In the genomic region with DNA sequence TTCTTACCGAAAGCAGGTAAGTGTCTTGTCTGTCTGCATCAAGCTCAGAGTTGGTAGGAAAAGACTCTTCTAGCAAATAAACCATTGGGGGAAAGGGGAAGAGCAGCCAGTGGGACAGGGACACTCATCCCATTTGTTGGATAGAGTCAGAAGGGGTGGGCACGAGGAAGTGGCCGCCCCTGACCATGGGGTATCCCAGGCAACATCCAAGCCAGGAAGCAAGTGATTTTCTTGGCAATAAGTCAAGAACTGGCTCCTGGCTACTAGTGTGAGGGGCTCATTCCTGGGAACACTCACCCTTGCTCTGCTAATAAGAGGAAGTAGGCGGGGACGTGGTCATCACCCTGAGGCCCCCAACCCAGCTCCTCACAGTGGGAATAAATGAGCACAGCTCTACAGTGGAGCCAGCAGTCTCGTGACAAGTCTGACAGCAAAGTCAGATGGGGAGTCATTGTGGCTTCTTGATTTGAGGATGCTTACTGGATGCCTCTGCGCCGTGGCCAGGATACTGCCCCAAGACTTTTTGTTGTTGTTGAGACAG, we compare ENCODE assay signal across 1 cellular context.
TF ChIP-seq lines count a peak whose summit lies in the region.

No MANE protein-coding gene starts in this region.

TF ChIP-seq in HepG2, 621 proteins besides CTCF, POLR2A, EP300 and RAD21 (continued from another document):
- TF ChIP-seq ZBED4 (CRISPR knock-in tag; IDR thresholded peaks at IDR 0.05; ENCODE audit: borderline replicate concordance) (no peak), ARID4A (CRISPR knock-in tag; IDR thresholded peaks at IDR 0.05; ENCODE audit: borderline replicate concordance) (no peak), ZNF781 (CRISPR knock-in tag; IDR thresholded peaks at IDR 0.05; ENCODE audit: borderline replicate concordance, not compliant biosample characterization) (no peak), ZNF644 (CRISPR knock-in tag; IDR thresholded peaks at IDR 0.05; ENCODE audit: low read depth) (no peak), ZNF235 (CRISPR knock-in tag; IDR thresholded peaks at IDR 0.05; ENCODE audit: borderline replicate concordance) (no peak), EED (CRISPR knock-in tag; IDR thresholded peaks at IDR 0.05) (no peak), PAWR (CRISPR knock-in tag; IDR thresholded peaks at IDR 0.05; ENCODE audit: borderline replicate concordance) (no peak), ZFYVE20 (CRISPR knock-in tag; IDR thresholded peaks at IDR 0.05; ENCODE audit: borderline replicate concordance, low read depth) (no peak), TAF15 (IDR thresholded peaks at IDR 0.05; ENCODE audit: low read depth, low read length, poor library complexity, severe bottlenecking) (no peak), ZNF205 (CRISPR knock-in tag; IDR thresholded peaks at IDR 0.05) (no peak)
- TF ChIP-seq, protein P1, sequence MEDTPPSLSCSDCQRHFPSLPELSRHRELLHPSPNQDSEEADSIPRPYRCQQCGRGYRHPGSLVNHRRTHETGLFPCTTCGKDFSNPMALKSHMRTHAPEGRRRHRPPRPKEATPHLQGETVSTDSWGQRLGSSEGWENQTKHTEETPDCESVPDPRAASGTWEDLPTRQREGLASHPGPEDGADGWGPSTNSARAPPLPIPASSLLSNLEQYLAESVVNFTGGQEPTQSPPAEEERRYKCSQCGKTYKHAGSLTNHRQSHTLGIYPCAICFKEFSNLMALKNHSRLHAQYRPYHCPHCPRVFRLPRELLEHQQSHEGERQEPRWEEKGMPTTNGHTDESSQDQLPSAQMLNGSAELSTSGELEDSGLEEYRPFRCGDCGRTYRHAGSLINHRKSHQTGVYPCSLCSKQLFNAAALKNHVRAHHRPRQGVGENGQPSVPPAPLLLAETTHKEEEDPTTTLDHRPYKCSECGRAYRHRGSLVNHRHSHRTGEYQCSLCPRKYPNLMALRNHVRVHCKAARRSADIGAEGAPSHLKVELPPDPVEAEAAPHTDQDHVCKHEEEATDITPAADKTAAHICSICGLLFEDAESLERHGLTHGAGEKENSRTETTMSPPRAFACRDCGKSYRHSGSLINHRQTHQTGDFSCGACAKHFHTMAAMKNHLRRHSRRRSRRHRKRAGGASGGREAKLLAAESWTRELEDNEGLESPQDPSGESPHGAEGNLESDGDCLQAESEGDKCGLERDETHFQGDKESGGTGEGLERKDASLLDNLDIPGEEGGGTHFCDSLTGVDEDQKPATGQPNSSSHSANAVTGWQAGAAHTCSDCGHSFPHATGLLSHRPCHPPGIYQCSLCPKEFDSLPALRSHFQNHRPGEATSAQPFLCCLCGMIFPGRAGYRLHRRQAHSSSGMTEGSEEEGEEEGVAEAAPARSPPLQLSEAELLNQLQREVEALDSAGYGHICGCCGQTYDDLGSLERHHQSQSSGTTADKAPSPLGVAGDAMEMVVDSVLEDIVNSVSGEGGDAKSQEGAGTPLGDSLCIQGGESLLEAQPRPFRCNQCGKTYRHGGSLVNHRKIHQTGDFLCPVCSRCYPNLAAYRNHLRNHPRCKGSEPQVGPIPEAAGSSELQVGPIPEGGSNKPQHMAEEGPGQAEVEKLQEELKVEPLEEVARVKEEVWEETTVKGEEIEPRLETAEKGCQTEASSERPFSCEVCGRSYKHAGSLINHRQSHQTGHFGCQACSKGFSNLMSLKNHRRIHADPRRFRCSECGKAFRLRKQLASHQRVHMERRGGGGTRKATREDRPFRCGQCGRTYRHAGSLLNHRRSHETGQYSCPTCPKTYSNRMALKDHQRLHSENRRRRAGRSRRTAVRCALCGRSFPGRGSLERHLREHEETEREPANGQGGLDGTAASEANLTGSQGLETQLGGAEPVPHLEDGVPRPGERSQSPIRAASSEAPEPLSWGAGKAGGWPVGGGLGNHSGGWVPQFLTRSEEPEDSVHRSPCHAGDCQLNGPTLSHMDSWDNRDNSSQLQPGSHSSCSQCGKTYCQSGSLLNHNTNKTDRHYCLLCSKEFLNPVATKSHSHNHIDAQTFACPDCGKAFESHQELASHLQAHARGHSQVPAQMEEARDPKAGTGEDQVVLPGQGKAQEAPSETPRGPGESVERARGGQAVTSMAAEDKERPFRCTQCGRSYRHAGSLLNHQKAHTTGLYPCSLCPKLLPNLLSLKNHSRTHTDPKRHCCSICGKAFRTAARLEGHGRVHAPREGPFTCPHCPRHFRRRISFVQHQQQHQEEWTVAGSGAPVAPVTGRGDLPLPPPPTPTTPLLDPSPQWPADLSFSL (CRISPR knock-in tag; IDR thresholded peaks at IDR 0.05): no peak
- TF ChIP-seq, protein P2, sequence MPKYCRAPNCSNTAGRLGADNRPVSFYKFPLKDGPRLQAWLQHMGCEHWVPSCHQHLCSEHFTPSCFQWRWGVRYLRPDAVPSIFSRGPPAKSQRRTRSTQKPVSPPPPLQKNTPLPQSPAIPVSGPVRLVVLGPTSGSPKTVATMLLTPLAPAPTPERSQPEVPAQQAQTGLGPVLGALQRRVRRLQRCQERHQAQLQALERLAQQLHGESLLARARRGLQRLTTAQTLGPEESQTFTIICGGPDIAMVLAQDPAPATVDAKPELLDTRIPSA (CRISPR knock-in tag; IDR thresholded peaks at IDR 0.05; ENCODE audit: borderline replicate concordance): no peak
